In genomic region chr10:114714281-114714741, GRCh38 we compare ENCODE assay signal across 8 cellular contexts. TPM values are rescaled to one million over a fixed set of nuclear protein-coding genes. Genes with fewer than 3 reads are reported as not detected.
DNase-seq lines count a peak whose midpoint lies in the region; ATAC-seq and TF ChIP-seq lines count a peak whose summit lies in the region.

No MANE protein-coding gene starts in this region.

- no peak overlapping the region for H3K9ac ChIP-seq in SK-N-SH

- no peaks in the 10 kb centered on the region for H3K79me2 ChIP-seq in SK-N-SH (ENCODE audit: insufficient read depth)

- no peak for TF ChIP-seq RAD21 in SK-N-SH (IDR thresholded peaks at IDR 0.05; ENCODE audit: low read length)

- DNase-seq in HT1080 (ENCODE audit: low read depth) (peak; percentile 78), SK-N-SH (no peak), cardiac muscle cell (ENCODE audit: low read depth in 1 of 2, low spot score in 1 of 2) (peak; percentile 82 to 95), smooth muscle cell of the brain vasculature (ENCODE audit: low read depth, low spot score) (peak; percentile 81), NCI-H1436 treated with DMSO at 0.1 percent for 48 hours (lab: John Stamatoyannopoulos, UW) (no peak), NAMALWA (ENCODE audit: low spot score) (no peak), GM03348 (ENCODE audit: low spot score) (no peak)
- DNase-seq in activated CD8-positive, alpha-beta memory T cell treated with anti-CD3 and anti-CD28 coated beads, Interleukin-2, amount 10 ng/mL, durations not matched to agents 7 days and 5 days = no peak

- H3F3A ChIP-seq in SK-N-SH (replicated peaks; ENCODE audit: insufficient read depth) = peaks cover 15% of the 10 kb centered on the region

- no peaks in the 10 kb centered on the region for H3K36me3 ChIP-seq in SK-N-SH (replicated peaks in 1 of 2; ENCODE audit: control insufficient read depth in 1 of 2, insufficient read depth in 2 of 2, low read length in 1 of 2)
- no peaks in the 10 kb centered on the region for H3K36me3 ChIP-seq in cardiac muscle cell

- no peaks in the 10 kb centered on the region for H3K4me1 Mint-ChIP-seq in activated CD8-positive, alpha-beta memory T cell treated with anti-CD3 and anti-CD28 coated beads, Interleukin-2, amount 10 ng/mL, durations not matched to agents 7 days and 5 days

- H3K4me3 Mint-ChIP-seq in activated CD8-positive, alpha-beta memory T cell treated with anti-CD3 and anti-CD28 coated beads, Interleukin-2, amount 10 ng/mL, durations not matched to agents 7 days and 5 days = no peak overlapping the region

- no peaks in the 10 kb centered on the region for H3K9me3 Mint-ChIP-seq in activated CD8-positive, alpha-beta memory T cell treated with anti-CD3 and anti-CD28 coated beads, Interleukin-2, amount 10 ng/mL, durations not matched to agents 7 days and 5 days (ENCODE audit: low read depth)

- peaks cover 41% of the 10 kb centered on the region for H3K27me3 Mint-ChIP-seq in activated CD8-positive, alpha-beta memory T cell treated with anti-CD3 and anti-CD28 coated beads, Interleukin-2, amount 10 ng/mL, durations not matched to agents 7 days and 5 days

- no peak overlapping the region for H2AFZ ChIP-seq in SK-N-SH (ENCODE audit: low read depth)

- H3K27me3 ChIP-seq in SK-N-SH (ENCODE audit: insufficient read depth) = no peaks in the 10 kb centered on the region
- H3K27me3 ChIP-seq in cardiac muscle cell = no peaks in the 10 kb centered on the region

- H3K36me3 Mint-ChIP-seq in activated CD8-positive, alpha-beta memory T cell treated with anti-CD3 and anti-CD28 coated beads, Interleukin-2, amount 10 ng/mL, durations not matched to agents 7 days and 5 days = no peaks in the 10 kb centered on the region

- H3K9me3 ChIP-seq in SK-N-SH (no peaks in the 10 kb centered on the region), cardiac muscle cell (ENCODE audit: low read depth) (no peaks in the 10 kb centered on the region)

- no peaks in the 10 kb centered on the region for H4K20me1 ChIP-seq in SK-N-SH (ENCODE audit: insufficient read depth)

- TF ChIP-seq CTCF in SK-N-SH (IDR thresholded peaks at IDR 0.05) (no peak), cardiac muscle cell (IDR thresholded peaks at IDR 0.05; ENCODE audit: low read depth, low read length) (no peak)

- H3K9me2 ChIP-seq in SK-N-SH = no peaks in the 10 kb centered on the region

- WGBS in SK-N-SH (ENCODE audit: low lambda C conversion rate) = 30% methylated on average over 5 of the region's 5 CpGs

- H3K27ac ChIP-seq in SK-N-SH (ENCODE audit: low read depth in 2 of 2, low read length in 1 of 2) = peak overlapping the region; percentile 90 to 93
- H3K27ac ChIP-seq in cardiac muscle cell = peak overlapping the region; percentile 99

- no peak overlapping the region for H3K27ac Mint-ChIP-seq in activated CD8-positive, alpha-beta memory T cell treated with anti-CD3 and anti-CD28 coated beads, Interleukin-2, amount 10 ng/mL, durations not matched to agents 7 days and 5 days

- CTCF ChIA-PET in SK-N-SH (lab: Yijun Ruan, JAX) = interaction anchor here (1.6 to 3.8 kb wide), 3 partner anchors 11 to 416 kb away, joined by 3 to 15 read pairs (median 4); no protein-coding TSS in a partner anchor
- CTCF ChIA-PET in activated CD8-positive, alpha-beta memory T cell treated with anti-CD3 and anti-CD28 coated beads, Interleukin-2, amount 10 ng/mL, durations not matched to agents 7 days and 5 days (lab: Charles Lee) = no interaction called here

- ATAC-seq in activated CD8-positive, alpha-beta memory T cell treated with anti-CD3 and anti-CD28 coated beads, Interleukin-2, amount 10 ng/mL, durations not matched to agents 7 days and 5 days = no peak

- TF ChIP-seq EP300 in SK-N-SH (IDR thresholded peaks at IDR 0.05; ENCODE audit: borderline replicate concordance in 1 of 2, low read depth in 1 of 2, low read length in 1 of 2) = no peak

- H3K4me1 ChIP-seq in SK-N-SH (ENCODE audit: control insufficient read depth in 1 of 2, insufficient read depth in 2 of 2, low read depth in 1 of 2, low read length in 1 of 2) (peaks cover 10 to 15% of the 10 kb centered on the region in 2 experiments), cardiac muscle cell (ENCODE audit: low read depth) (peaks cover 63% of the 10 kb centered on the region)

- H3K4me3 ChIP-seq in SK-N-SH (ENCODE audit: low read depth in 2 of 2, low read length in 1 of 2) (no peak overlapping the region; a peak in 1 of 4 replicates), cardiac muscle cell (peak overlapping the region; percentile 2)

- peak overlapping the region; percentile 71 for H3K4me2 ChIP-seq in SK-N-SH

- POLR2A ChIA-PET in SK-N-SH (lab: Yijun Ruan, JAX) = no interaction called here

TF ChIP-seq in SK-N-SH, 30 proteins besides CTCF, POLR2A, EP300 and RAD21:
- TF ChIP-seq FOSL2 (IDR thresholded peaks at IDR 0.05; ENCODE audit: borderline replicate concordance, low read depth) (peak; percentile 36; the same call in 1 of the 2 replicates), PBX3 (IDR thresholded peaks at IDR 0.05) (no peak), SIN3A (IDR thresholded peaks at IDR 0.05; ENCODE audit: borderline replicate concordance, low read depth, low read length) (0 out of 2 replicates have a peak, but pooled peaks have one; percentile 40), NFIC (IDR thresholded peaks at IDR 0.05; ENCODE audit: borderline replicate concordance) (peak; percentile 88), USF2 (IDR thresholded peaks at IDR 0.05; ENCODE audit: borderline replicate concordance, low read depth, low read length) (no peak), RCOR1 (IDR thresholded peaks at IDR 0.05; ENCODE audit: low read length) (no peak), CHD2 (IDR thresholded peaks at IDR 0.05; ENCODE audit: low read length, partially characterized antibody) (no peak), ELF1 (IDR thresholded peaks at IDR 0.05) (no peak), POLR2AphosphoS5 (IDR thresholded peaks at IDR 0.05; ENCODE audit: low read depth, low read length) (peak; percentile 27; the same call in 1 of the 2 replicates), MEF2A (IDR thresholded peaks at IDR 0.05; ENCODE audit: borderline replicate concordance, low read depth) (no peak), FOXJ3 (CRISPR knock-in tag; IDR thresholded peaks at IDR 0.05) (no peak), RXRA (IDR thresholded peaks at IDR 0.05; ENCODE audit: borderline replicate concordance, low read depth) (no peak), MAX (IDR thresholded peaks at IDR 0.05; ENCODE audit: low read depth) (peak; percentile 58; the same call in 1 of the 2 replicates), RFX5 (IDR thresholded peaks at IDR 0.05; ENCODE audit: low read length) (no peak), TCF12 (IDR thresholded peaks at IDR 0.05) (peak; percentile 75), GABPA (IDR thresholded peaks at IDR 0.05; ENCODE audit: low read depth) (no peak), TEAD4 (IDR thresholded peaks at IDR 0.05; ENCODE audit: borderline replicate concordance, insufficient read depth) (peak; percentile 56; the same call in 1 of the 2 replicates)

RNA-seq across cellular contexts. Expression of gene ABLIM1, which starts 56.2 kb away (rescaled TPM):
- total RNA-seq in HT1080 (2014; rRNA removed; shearing (Covaris generic)) = 0.10 and 1.3 TPM in 2 replicates
- polyA plus RNA-seq in HT1080 (2015; cell fraction: cytosol; rRNA removed) = 0.06 and 0.24 TPM in 2 replicates
- polyA plus RNA-seq in HT1080 (2015; cell fraction: nucleus; rRNA removed) = 0.03 and 0.06 TPM in 2 replicates
- polyA plus RNA-seq in SK-N-SH (2012; rRNA removed) = 16.1 and 24.9 TPM in 2 replicates
- polyA plus RNA-seq in SK-N-SH (2012; cell fraction: cytosol; rRNA removed) = 13.0 and 19.7 TPM in 2 replicates
- 21.3 and 27.5 TPM in 2 replicates for polyA plus RNA-seq in SK-N-SH (2012; cell fraction: nucleus; rRNA removed)
- 96.1 and 148 TPM in 2 replicates for total RNA-seq in cardiac muscle cell
- polyA plus RNA-seq in cardiac muscle cell = 105 and 155 TPM in 2 replicates
- total RNA-seq in activated CD8-positive, alpha-beta memory T cell treated with anti-CD3 and anti-CD28 coated beads, Interleukin-2, amount 10 ng/mL, durations not matched to agents 7 days and 5 days = 10 to 100 TPM; 14.8 to 54.9 TPM

Comparison
In these comparisons a context has a peak if more than half of its experiments do, and no peak if none do; other contexts are left out.
1. DNase-seq: peak in HT1080 (single experiment), cardiac muscle cell (2 of 2) and smooth muscle cell of the brain vasculature (single experiment); none in SK-N-SH (single experiment), NCI-H1436 treated with DMSO at 0.1 percent for 48 hours (single experiment), activated CD8-positive, alpha-beta memory T cell treated with anti-CD3 and anti-CD28 coated beads, Interleukin-2, amount 10 ng/mL, durations not matched to agents 7 days and 5 days (single experiment), NAMALWA (single experiment) and GM03348 (single experiment).